ENCODE assay signal across 9 cellular contexts in genomic region chr9:110742741-110743371, GRCh38.
DNase-seq lines count a peak whose midpoint lies in the region; FAIRE-seq and TF ChIP-seq lines count a peak whose summit lies in the region.
"Had no signal": no experiment of that assay in that cellular context is flagged by ENCODE, and none has a peak within 500 bp of the region (broad histone marks: within the 10 kb centered on the region; RNA-seq: fewer than 3 reads in every experiment).

No MANE protein-coding gene starts in this region.

- no peak for TF ChIP-seq POLR2A in spleen (IDR thresholded peaks at IDR 0.05)
- TF ChIP-seq POLR2A in erythroblast (IDR thresholded peaks at IDR 0.05; ENCODE audit: low read length): no peak

- no peaks in the 10 kb centered on the region for H3K4me1 ChIP-seq in spleen

- intact Hi-C loops in spleen (cut with DNase I; ENCODE audit: low total_unique reads): no loop called here

- FAIRE-seq in bronchial epithelial cell (lab: Jason Lieb, UNC): no peak

- H3K4me3 ChIP-seq in bronchial epithelial cell (ENCODE audit: low read depth, low read length) (no peak overlapping the region), spleen (no peak overlapping the region)

- H3K27me3 ChIP-seq in bronchial epithelial cell (ENCODE audit: control insufficient read depth, insufficient read depth, low read length): no peaks in the 10 kb centered on the region
- no peaks in the 10 kb centered on the region for H3K27me3 ChIP-seq in spleen (replicated peaks in 1 of 7)

- peaks cover 0 to 7% (median 0%) of the 10 kb centered on the region in 8 donors for H3K9me3 ChIP-seq in spleen

- H3K36me3 ChIP-seq in bronchial epithelial cell (ENCODE audit: control insufficient read depth, insufficient read depth, low read length) (no peaks in the 10 kb centered on the region), spleen (no peaks in the 10 kb centered on the region)

- 51 to 82% (median 73%) methylated on average over 8 of the region's 8 CpGs for WGBS in spleen, 5 donors

- DNase-seq in LHCN-M2 (ENCODE audit: low read depth) (peak; percentile 80), bronchial epithelial cell (ENCODE audit: low read depth) (peak; percentile 47), kidney tubule cell (ENCODE audit: low spot score) (peak; percentile 21), spleen (no peak), erythroblast (lab: John Stamatoyannopoulos, UW) (no peak), cerebellar cortex (ENCODE audit: low spot score) (no peak)
- DNase-seq in stimulated activated CD4-positive, alpha-beta T cell treated with anti-CD3 and anti-CD28 coated beads, Interleukin-1b, Interleukin-23, amount 100 ng/mL, for 48 hours: no peak
- DNase-seq: SHP77 had no signal

- H3K27ac ChIP-seq in temporal lobe (ENCODE audit: low read depth, low read length) (peak overlapping the region; percentile 23), spleen (peak overlapping the region in 4 of 8 donors; percentile 18 to 38 (median 30))

- no peak for TF ChIP-seq CTCF in bronchial epithelial cell (IDR thresholded peaks at IDR 0.05; ENCODE audit: insufficient read depth, low read length, severe bottlenecking)
- no peak for TF ChIP-seq CTCF in spleen (IDR thresholded peaks at IDR 0.05 in 8 of 11, conservative IDR thresholded peaks at IDR 0.05 in 3 of 11)

Comparison
In these comparisons a context has a peak if more than half of its experiments do, and no peak if none do; other contexts are left out.
1. DNase-seq: peak in LHCN-M2 (single experiment), bronchial epithelial cell (single experiment) and kidney tubule cell (single experiment); none in spleen (single experiment), erythroblast (0 of 2), stimulated activated CD4-positive, alpha-beta T cell treated with anti-CD3 and anti-CD28 coated beads, Interleukin-1b, Interleukin-23, amount 100 ng/mL, for 48 hours (single experiment) and cerebellar cortex (single experiment).